8 cellular contexts compared by ENCODE assay signal in the genomic region with DNA sequence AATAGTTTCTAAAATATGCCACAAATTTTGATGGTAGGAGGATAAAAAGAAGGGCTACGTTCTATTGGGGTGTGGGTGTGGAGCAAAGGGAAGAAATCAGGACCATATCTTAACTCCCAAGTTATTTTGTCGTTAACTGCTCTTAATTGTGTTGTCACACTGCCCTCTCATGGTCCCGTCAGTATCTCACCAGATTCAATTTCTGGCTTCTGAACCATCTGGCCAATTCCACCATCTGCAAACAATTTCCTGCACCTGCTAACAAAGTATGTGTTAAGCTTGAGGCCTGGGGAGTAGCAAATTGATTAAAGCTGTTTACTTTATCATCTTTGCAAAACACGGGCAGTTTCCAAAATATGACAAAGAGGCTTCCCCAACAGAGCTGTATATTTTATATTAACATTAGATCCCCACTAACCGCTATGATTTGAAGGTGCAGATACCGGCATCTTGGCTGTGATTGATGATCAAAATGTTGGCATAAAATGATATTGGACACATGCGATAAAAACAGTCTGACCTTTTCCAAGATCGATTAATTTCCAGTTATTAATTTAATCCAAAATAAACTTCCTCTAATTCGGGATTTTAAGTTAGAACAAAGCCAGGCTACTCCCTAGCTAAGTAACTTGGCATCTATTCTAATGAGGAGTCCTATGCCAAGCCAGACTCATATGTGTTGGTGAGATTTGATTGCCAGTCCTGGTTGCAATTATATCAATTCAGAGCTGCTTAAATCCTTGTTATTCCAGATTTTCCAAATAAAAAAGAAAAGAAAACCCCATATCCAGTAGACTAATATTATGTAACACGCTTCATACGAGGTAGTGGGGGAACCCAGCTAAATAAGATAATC. TPM values are rescaled to one million over a fixed set of nuclear protein-coding genes. Genes with fewer than 3 reads are reported as not detected.
DNase-seq lines count a peak whose midpoint lies in the region; ATAC-seq and TF ChIP-seq lines count a peak whose summit lies in the region.

No MANE protein-coding gene starts in this region.

- CTCF ChIA-PET in SK-N-SH (lab: Yijun Ruan, JAX): interaction anchor here (0.6 to 4.0 kb wide), 47 partner anchors 12 to 1292 kb away, joined by 3 to 87 read pairs (median 3); partner anchors contain the start of gene YARS2

- H3K4me3 Mint-ChIP-seq in T-helper 17 cell: no peak overlapping the region

- POLR2A ChIA-PET in SK-N-SH (lab: Yijun Ruan, JAX): interaction anchor here (1.0 kb wide), 1 partner anchor 566 kb away, joined by 3 read pairs; the partner anchor contains the start of gene BICD1

- peaks cover 0 to 6% of the 10 kb centered on the region in 2 experiments; a peak in 2 of 4 replicates for H3K4me1 ChIP-seq in SK-N-SH (ENCODE audit: control insufficient read depth in 1 of 2, insufficient read depth in 2 of 2, low read depth in 1 of 2, low read length in 1 of 2)
- no peaks in the 10 kb centered on the region for H3K4me1 ChIP-seq in fibroblast of lung (ENCODE audit: control insufficient read depth, extremely low read depth, insufficient read depth, low read length)

- peaks cover 5% of the 10 kb centered on the region for H3K27me3 Mint-ChIP-seq in T-helper 17 cell

- ATAC-seq in GM18907 (IDR thresholded peaks at IDR 0.05; ENCODE audit: unreplicated experiment) (peak; percentile 56), T-helper 17 cell (no peak)

- WGBS in SK-N-SH (ENCODE audit: low lambda C conversion rate): 25% methylated on average over 11 of the region's 11 CpGs

- H2AFZ ChIP-seq in SK-N-SH (ENCODE audit: low read depth) (no peak overlapping the region), fibroblast of lung (ENCODE audit: low read length) (no peak overlapping the region), neural cell (ENCODE audit: low read depth, low read length) (no peak overlapping the region)

- H3K27ac ChIP-seq in SK-N-SH (ENCODE audit: low read depth in 2 of 2, low read length in 1 of 2) (peak overlapping the region in 1 of 2 experiments; percentile 36; a peak in 2 of 4 replicates), fibroblast of lung (ENCODE audit: insufficient read depth, low read length) (no peak overlapping the region), neural cell (ENCODE audit: low read length) (no peak overlapping the region)

- no peaks in the 10 kb centered on the region for H3K9me3 ChIP-seq in SK-N-SH
- H3K9me3 ChIP-seq in fibroblast of lung (ENCODE audit: control insufficient read depth, insufficient read depth, low read depth, low read length): no peaks in the 10 kb centered on the region
- H3K9me3 ChIP-seq in neural cell (ENCODE audit: low read length): no peaks in the 10 kb centered on the region
- H3K9me3 ChIP-seq in T-helper 17 cell (ENCODE audit: control insufficient read depth, low read length, poor library complexity, severe bottlenecking): no peaks in the 10 kb centered on the region

- H3K9ac ChIP-seq in SK-N-SH (no peak overlapping the region), fibroblast of lung (ENCODE audit: insufficient read depth, low read length) (no peak overlapping the region), neural cell (ENCODE audit: low read length) (no peak overlapping the region)

- H3K79me2 ChIP-seq in SK-N-SH (ENCODE audit: insufficient read depth) (no peaks in the 10 kb centered on the region), fibroblast of lung (ENCODE audit: control insufficient read depth, insufficient read depth, low read length) (no peaks in the 10 kb centered on the region), neural cell (replicated peaks; ENCODE audit: insufficient read depth, low read length) (no peaks in the 10 kb centered on the region)

- H3K36me3 Mint-ChIP-seq in T-helper 17 cell (ENCODE audit: low read depth): peaks cover 2% of the 10 kb centered on the region

- peaks cover 2% of the 10 kb centered on the region for H3K4me1 Mint-ChIP-seq in T-helper 17 cell

- H3F3A ChIP-seq in SK-N-SH (replicated peaks; ENCODE audit: insufficient read depth): peaks cover 4% of the 10 kb centered on the region
- H3F3A ChIP-seq in neural cell (ENCODE audit: insufficient read depth, low read length, poor library complexity, severe bottlenecking): no peaks in the 10 kb centered on the region

- TF ChIP-seq RAD21 in SK-N-SH (IDR thresholded peaks at IDR 0.05; ENCODE audit: low read length): peak; percentile 90
- peak; percentile 64 for TF ChIP-seq RAD21 in neural cell (conservative IDR thresholded peaks at IDR 0.05)

- H3K27ac Mint-ChIP-seq in T-helper 17 cell: no peak overlapping the region

- no peaks in the 10 kb centered on the region for H3K9me2 ChIP-seq in SK-N-SH
- H3K9me2 ChIP-seq in neural cell (ENCODE audit: insufficient read depth, low read length): no peaks in the 10 kb centered on the region

- H3K36me3 ChIP-seq in SK-N-SH (replicated peaks in 1 of 2; ENCODE audit: control insufficient read depth in 1 of 2, insufficient read depth in 2 of 2, low read length in 1 of 2) (no peaks in the 10 kb centered on the region), fibroblast of lung (ENCODE audit: control insufficient read depth, insufficient read depth, low read length) (no peaks in the 10 kb centered on the region), neural cell (ENCODE audit: insufficient read depth, low read length) (no peaks in the 10 kb centered on the region)

- TF ChIP-seq CTCF in AG10803 (conservative IDR thresholded peaks at IDR 0.05; ENCODE audit: low read length) (peak; percentile 76), SK-N-SH (IDR thresholded peaks at IDR 0.05) (peak; percentile 73), fibroblast of lung (conservative IDR thresholded peaks at IDR 0.05 in 1 of 2, IDR thresholded peaks at IDR 0.05 in 1 of 2; ENCODE audit: low read depth in 1 of 2, low read length in 2 of 2) (peak; percentile 48 to 75), neural cell (IDR thresholded peaks at IDR 0.05; ENCODE audit: poor library complexity, severe bottlenecking) (peak; percentile 61)

- H3K4me3 ChIP-seq in AG10803 (ENCODE audit: low read length) (no peak overlapping the region), SK-N-SH (ENCODE audit: low read depth in 2 of 2, low read length in 1 of 2) (no peak overlapping the region; a peak in 1 of 4 replicates), fibroblast of lung (replicated peaks in 1 of 4; ENCODE audit: control extremely low read depth in 1 of 4, insufficient read depth in 1 of 4, low read depth in 3 of 4, low read length in 4 of 4) (no peak overlapping the region), neural cell (ENCODE audit: low read length) (no peak overlapping the region)

- H3K4me2 ChIP-seq in SK-N-SH: no peak overlapping the region
- no peak overlapping the region for H3K4me2 ChIP-seq in fibroblast of lung (ENCODE audit: extremely low read depth, insufficient read depth, low read length)
- no peak overlapping the region for H3K4me2 ChIP-seq in neural cell (ENCODE audit: low read length)

- H4K20me1 ChIP-seq in SK-N-SH (ENCODE audit: insufficient read depth) (no peaks in the 10 kb centered on the region), fibroblast of lung (ENCODE audit: control insufficient read depth, extremely low read depth, insufficient read depth, low read length) (no peaks in the 10 kb centered on the region), neural cell (ENCODE audit: insufficient read depth) (no peaks in the 10 kb centered on the region)

- DNase-seq in AG10803 (ENCODE audit: low read depth) (peak; percentile 92), NCI-H128 (lab: John Stamatoyannopoulos, UW; ENCODE audit: unreplicated experiment) (peak; percentile 61), SK-N-SH (peak; percentile 85), fibroblast of lung (ENCODE audit: low read depth in 2 of 2) (peak; percentile 70 to 87), OCI-M2 (lab: John Stamatoyannopoulos, UW; ENCODE audit: unreplicated experiment) (no peak), T-helper 17 cell (no peak)

- TF ChIP-seq EP300 in SK-N-SH (IDR thresholded peaks at IDR 0.05; ENCODE audit: borderline replicate concordance in 1 of 2, low read depth in 1 of 2, low read length in 1 of 2) (peak in 1 of 2 experiments; percentile 23; a peak in 1 of 4 replicates), neural cell (conservative IDR thresholded peaks at IDR 0.05; ENCODE audit: poor library complexity, severe bottlenecking) (no peak)

- no peaks in the 10 kb centered on the region for H3K27me3 ChIP-seq in SK-N-SH (ENCODE audit: insufficient read depth)
- no peaks in the 10 kb centered on the region for H3K27me3 ChIP-seq in fibroblast of lung (ENCODE audit: control insufficient read depth, insufficient read depth, low read length)
- no peaks in the 10 kb centered on the region for H3K27me3 ChIP-seq in neural cell (ENCODE audit: insufficient read depth, low read depth, low read length)

TF ChIP-seq in SK-N-SH, 30 proteins besides CTCF, POLR2A, EP300 and RAD21 (continues in another document):
- peak; percentile 23 for TF ChIP-seq GATA2 (CRISPR knock-in tag; IDR thresholded peaks at IDR 0.05)
- 0 out of 2 replicates have a peak, but pooled peaks have one; percentile 23 for TF ChIP-seq SIN3A (IDR thresholded peaks at IDR 0.05; ENCODE audit: borderline replicate concordance, low read depth, low read length)
- peak; percentile 62 for TF ChIP-seq SMC3 (IDR thresholded peaks at IDR 0.05; ENCODE audit: low read depth, low read length)
- peak; percentile 99 for TF ChIP-seq TCF12 (IDR thresholded peaks at IDR 0.05)
- TF ChIP-seq CHD2 (IDR thresholded peaks at IDR 0.05; ENCODE audit: low read length, partially characterized antibody): no peak

TF ChIP-seq in neural cell, 6 proteins besides CTCF, POLR2A, EP300 and RAD21:
- TF ChIP-seq MXI1 (conservative IDR thresholded peaks at IDR 0.05; ENCODE audit: poor library complexity, severe bottlenecking): no peak
- TF ChIP-seq SMC3 (conservative IDR thresholded peaks at IDR 0.05; ENCODE audit: poor library complexity): peak; percentile 69

RNA-seq across cellular contexts. Expression of gene DNM1L, which starts 6.9 kb away (rescaled TPM):
- polyA plus RNA-seq in SK-N-SH (2012; rRNA removed) (26.6 and 39.5 TPM in 2 replicates), fibroblast of lung (56.3 and 77.9 TPM in 2 replicates), neural cell (168 and 182 TPM in 2 replicates)
- 33.4 and 38.0 TPM in 2 replicates for polyA plus RNA-seq in SK-N-SH (2012; cell fraction: cytosol; rRNA removed)
- polyA plus RNA-seq in SK-N-SH (2012; cell fraction: nucleus; rRNA removed): 43.8 and 76.3 TPM in 2 replicates
- total RNA-seq in fibroblast of lung (51.4 and 59.6 TPM in 2 replicates), T-helper 17 cell (10 to 100 TPM; 69.5 to 82.8 TPM)
- 40.1 and 50.8 TPM in 2 replicates for polyA plus RNA-seq in fibroblast of lung (2012)
- polyA minus RNA-seq in fibroblast of lung (ENCODE audit: low replicate concordance) (35.4 and 49.0 TPM in 2 replicates), neural cell (190 and 212 TPM in 2 replicates)

Comparison
In these comparisons a context has a peak if more than half of its experiments do, and no peak if none do; other contexts are left out.
1. DNase-seq: peak in AG10803 (single experiment), NCI-H128 (single experiment), SK-N-SH (single experiment) and fibroblast of lung (2 of 2); none in OCI-M2 (single experiment) and T-helper 17 cell (0 of 3).
2. Peak in every context shown above with its lines, with median percentiles within 50 percentile points of each other: CTCF ChIP-seq.